ENCODE assay signal across 28 cellular contexts in genomic region chr1:225886159-225887029, GRCh38. TPM values are rescaled to one million over a fixed set of nuclear protein-coding genes. Genes with fewer than 3 reads are reported as not detected.
DNase-seq lines count a peak whose midpoint lies in the region; ATAC-seq and TF ChIP-seq lines count a peak whose summit lies in the region.
"Had no signal": no experiment of that assay in that cellular context is flagged by ENCODE, and none has a peak within 500 bp of the region (broad histone marks: within the 10 kb centered on the region; RNA-seq: fewer than 3 reads in every experiment).

No MANE protein-coding gene starts in this region.

- no peak overlapping the region for H3K4me3 ChIP-seq in right lobe of liver
- H3K4me3 ChIP-seq: esophagus muscularis mucosa, gastrocnemius medialis, stomach had no signal

- peaks cover 27% of the 10 kb centered on the region for H3K4me1 Mint-ChIP-seq in activated naive CD4-positive, alpha-beta T cell treated with anti-CD3 and anti-CD28 coated beads, Interleukin-2, amount 50 U/mL, for 24 hours
- H3K4me1 Mint-ChIP-seq in stimulated activated naive B cell treated with anti-CD40 and anti-IgM and Interleukin-4, amounts not matched to agents 10 μg/mL and 1 μg/mL and 100 μg/mL, for 72 hours, result peaks cover 10 to 30% of the 10 kb centered on the region in 2 donors

- peak overlapping the region; percentile 55 for H3K27ac Mint-ChIP-seq in activated naive CD4-positive, alpha-beta T cell treated with anti-CD3 and anti-CD28 coated beads, Interleukin-2, amount 50 U/mL, for 24 hours
- H3K27ac Mint-ChIP-seq in stimulated activated naive B cell treated with anti-CD40 and anti-IgM and Interleukin-4, amounts not matched to agents 10 μg/mL and 1 μg/mL and 100 μg/mL, for 72 hours, result peak overlapping the region; percentile 5
- H3K27ac Mint-ChIP-seq: activated CD4-positive, alpha-beta T cell treated with anti-CD3 and anti-CD28 coated beads, Interleukin-2, amount 10 ng/mL, durations not matched to agents 24 days and 14 days; activated CD8-positive, alpha-beta memory T cell treated with anti-CD3 and anti-CD28 coated beads, Interleukin-2, amount 10 ng/mL, durations not matched to agents 7 days and 5 days; activated naive CD4-positive, alpha-beta T cell treated with anti-CD3 and anti-CD28 coated beads, Interleukin-2, amount 50 U/mL, for 72 hours; activated T-helper 1 cell treated with anti-CD3 and anti-CD28 coated beads, Interleukin-12 subunit alpha, Interleukin-12 subunit beta, Interleukin-2, Interleukin-4 antibody, amounts not matched to agents 30 ng/mL and 10 ng/mL and 1 ng/mL, durations not matched to agents 14 hours and 24 hours and 36 hours had no signal

- intact Hi-C loops in right lobe of liver (cut with DNase I), result no loop called here

- no peaks in the 10 kb centered on the region for H3K36me3 Mint-ChIP-seq in activated naive CD4-positive, alpha-beta T cell treated with anti-CD3 and anti-CD28 coated beads, Interleukin-2, amount 50 U/mL, for 24 hours
- H3K36me3 Mint-ChIP-seq in stimulated activated naive B cell treated with anti-CD40 and anti-IgM and Interleukin-4, amounts not matched to agents 10 μg/mL and 1 μg/mL and 100 μg/mL, for 72 hours, result no peaks in the 10 kb centered on the region
- H3K36me3 Mint-ChIP-seq: activated CD8-positive, alpha-beta memory T cell treated with anti-CD3 and anti-CD28 coated beads, Interleukin-2, amount 10 ng/mL, durations not matched to agents 7 days and 5 days; activated naive CD4-positive, alpha-beta T cell treated with anti-CD3 and anti-CD28 coated beads, Interleukin-2, amount 50 U/mL, for 72 hours had no signal

- no peaks in the 10 kb centered on the region for H3K27me3 Mint-ChIP-seq in activated naive CD4-positive, alpha-beta T cell treated with anti-CD3 and anti-CD28 coated beads, Interleukin-2, amount 50 U/mL, for 24 hours
- H3K27me3 Mint-ChIP-seq in stimulated activated naive B cell treated with anti-CD40 and anti-IgM and Interleukin-4, amounts not matched to agents 10 μg/mL and 1 μg/mL and 100 μg/mL, for 72 hours, result peaks cover 0 to 18% of the 10 kb centered on the region in 2 donors

- TF ChIP-seq POLR2A in right lobe of liver (IDR thresholded peaks at IDR 0.05), result no peak

- DNase-seq in activated naive CD4-positive, alpha-beta T cell treated with Interleukin-2 at 50 U/mL for 16 hours, result no peak
- DNase-seq in RPMI7951 (ENCODE audit: low read depth) (peak; percentile 22), right lobe of liver (peak in 1 of 3 donors; percentile 38), NCI-H446 treated with DMSO at 0.1 percent for 48 hours (lab: John Stamatoyannopoulos, UW) (no peak)
- no peak for DNase-seq in stimulated activated naive B cell treated with anti-CD40 and anti-IgM and Interleukin-4, amounts not matched to agents 10 μg/mL and 1 μg/mL and 100 μg/mL, for 72 hours
- DNase-seq: 8988T; activated CD4-positive, alpha-beta T cell treated with anti-CD3 and anti-CD28 coated beads, Interleukin-2, amount 10 ng/mL, durations not matched to agents 24 days and 14 days; activated CD8-positive, alpha-beta memory T cell treated with anti-CD3 and anti-CD28 coated beads, Interleukin-2, amount 10 ng/mL, durations not matched to agents 7 days and 5 days; DND-41; gastrocnemius medialis; islet precursor cell; Kasumi-1; NCI-H1105; NCI-H2029 treated with DMSO at 0.1 percent for 48 hours; NCI-H524; right cardiac atrium; SK-N-SH; stomach; trophoblast cell had no signal

- H3K4me1 ChIP-seq in right lobe of liver, result peaks cover 0 to 65% (median 24%) of the 10 kb centered on the region in 4 donors

- H3K27me3 ChIP-seq in right lobe of liver, result no peaks in the 10 kb centered on the region
- H3K27me3 ChIP-seq: gastrocnemius medialis, stomach had no signal

- TF ChIP-seq CTCF in right lobe of liver (IDR thresholded peaks at IDR 0.05), result no peak

- H3K9me3 Mint-ChIP-seq in activated naive CD4-positive, alpha-beta T cell treated with anti-CD3 and anti-CD28 coated beads, Interleukin-2, amount 50 U/mL, for 24 hours, result no peaks in the 10 kb centered on the region
- H3K9me3 Mint-ChIP-seq in stimulated activated naive B cell treated with anti-CD40 and anti-IgM and Interleukin-4, amounts not matched to agents 10 μg/mL and 1 μg/mL and 100 μg/mL, for 72 hours, result no peaks in the 10 kb centered on the region
- H3K9me3 Mint-ChIP-seq: activated CD4-positive, alpha-beta T cell treated with anti-CD3 and anti-CD28 coated beads, Interleukin-2, amount 10 ng/mL, durations not matched to agents 24 days and 14 days; activated naive CD4-positive, alpha-beta T cell treated with anti-CD3 and anti-CD28 coated beads, Interleukin-2, amount 50 U/mL, for 72 hours; activated T-helper 1 cell treated with anti-CD3 and anti-CD28 coated beads, Interleukin-12 subunit alpha, Interleukin-12 subunit beta, Interleukin-2, Interleukin-4 antibody, amounts not matched to agents 30 ng/mL and 10 ng/mL and 1 ng/mL, durations not matched to agents 14 hours and 24 hours and 36 hours had no signal

- 84% methylated on average over 4 of the region's 19 CpGs for WGBS in right lobe of liver (ENCODE audit: insufficient coverage, low coverage, low lambda C conversion rate, missing lambda C conversion rate)

- H3K4me3 Mint-ChIP-seq in activated naive CD4-positive, alpha-beta T cell treated with anti-CD3 and anti-CD28 coated beads, Interleukin-2, amount 50 U/mL, for 24 hours, result no peak overlapping the region
- H3K4me3 Mint-ChIP-seq in stimulated activated naive B cell treated with anti-CD40 and anti-IgM and Interleukin-4, amounts not matched to agents 10 μg/mL and 1 μg/mL and 100 μg/mL, for 72 hours, result no peak overlapping the region
- H3K4me3 Mint-ChIP-seq: activated CD4-positive, alpha-beta T cell treated with anti-CD3 and anti-CD28 coated beads, Interleukin-2, amount 10 ng/mL, durations not matched to agents 24 days and 14 days; activated CD8-positive, alpha-beta memory T cell treated with anti-CD3 and anti-CD28 coated beads, Interleukin-2, amount 10 ng/mL, durations not matched to agents 7 days and 5 days; activated T-helper 1 cell treated with anti-CD3 and anti-CD28 coated beads, Interleukin-12 subunit alpha, Interleukin-12 subunit beta, Interleukin-2, Interleukin-4 antibody, amounts not matched to agents 30 ng/mL and 10 ng/mL and 1 ng/mL, durations not matched to agents 14 hours and 24 hours and 36 hours had no signal

- peak overlapping the region; percentile 38 to 67 (median 41) for H3K27ac ChIP-seq in right lobe of liver
- H3K27ac ChIP-seq: esophagus muscularis mucosa, gastrocnemius medialis, stomach had no signal

- no peaks in the 10 kb centered on the region for H3K9me3 ChIP-seq in right lobe of liver
- H3K9me3 ChIP-seq: esophagus muscularis mucosa, gastrocnemius medialis, SK-N-SH, stomach had no signal

- ATAC-seq in right lobe of liver (peak; percentile 26 to 50 (median 47)), GM21717 (IDR thresholded peaks at IDR 0.05; ENCODE audit: unreplicated experiment) (no peak), GM18498 (IDR thresholded peaks at IDR 0.05; ENCODE audit: unreplicated experiment) (no peak)
- no peak for ATAC-seq in stimulated activated naive B cell treated with anti-CD40 and anti-IgM and Interleukin-4, amounts not matched to agents 10 μg/mL and 1 μg/mL and 100 μg/mL, for 72 hours (replicated peaks)
- ATAC-seq: activated CD8-positive, alpha-beta memory T cell treated with anti-CD3 and anti-CD28 coated beads, Interleukin-2, amount 10 ng/mL, durations not matched to agents 7 days and 5 days; activated naive CD4-positive, alpha-beta T cell treated with anti-CD3 and anti-CD28 coated beads, Interleukin-2, amount 50 U/mL, for 72 hours; gastrocnemius medialis; right cardiac atrium had no signal

- no peaks in the 10 kb centered on the region for H3K36me3 ChIP-seq in right lobe of liver
- H3K36me3 ChIP-seq: esophagus muscularis mucosa, gastrocnemius medialis, stomach had no signal

RNA-seq across cellular contexts. Expression of gene LEFTY1, which starts 2.6 kb away (rescaled TPM):
- total RNA-seq in RPMI7951 (2014; rRNA removed; shearing (Covaris generic)), result not detected in 2 replicates
- 1 to 10 TPM in 1 of 6 experiments, under 1 TPM in 3, not detected in 2; 0.29 to 1.1 (median 0.54) TPM for total RNA-seq in right lobe of liver
- total RNA-seq: activated CD4-positive, alpha-beta T cell treated with anti-CD3 and anti-CD28 coated beads, Interleukin-2, amount 10 ng/mL, durations not matched to agents 24 days and 14 days; activated CD8-positive, alpha-beta memory T cell treated with anti-CD3 and anti-CD28 coated beads, Interleukin-2, amount 10 ng/mL, durations not matched to agents 7 days and 5 days; activated T-helper 1 cell treated with anti-CD3 and anti-CD28 coated beads, Interleukin-12 subunit alpha, Interleukin-12 subunit beta, Interleukin-2, Interleukin-4 antibody, amounts not matched to agents 30 ng/mL and 10 ng/mL and 1 ng/mL, durations not matched to agents 14 hours and 24 hours and 36 hours; cerebellum; lung microvascular endothelial cell; T-helper 2 cell treated with Interferon-gamma antibody and Interleukin-4, amounts not matched to agents 100 ng/mL and 5 ng/mL, for 36 hours had no signal

RNA-seq across cellular contexts. Expression of gene TMEM63A, which starts 4.2 kb away (rescaled TPM):
- total RNA-seq in RPMI7951 (2014; rRNA removed; shearing (Covaris generic)), result 7.6 and 8.2 TPM in 2 replicates
- total RNA-seq in right lobe of liver, result 10 to 100 TPM; 32.1 to 81.5 (median 44.9) TPM

RNA-seq across cellular contexts. Expression of gene PYCR2, which starts 37.7 kb away (rescaled TPM):
- total RNA-seq in RPMI7951 (2014; rRNA removed; shearing (Covaris generic)), result 31.2 and 38.9 TPM in 2 replicates
- total RNA-seq in right lobe of liver, result 10 to 100 TPM; 20.0 to 42.6 (median 24.9) TPM

RNA-seq across cellular contexts. Expression of gene LEFTY2, which starts 54.6 kb away (rescaled TPM):
- total RNA-seq in RPMI7951 (2014; rRNA removed; shearing (Covaris generic)), result not detected in 2 replicates
- under 1 TPM in 1 of 6 experiments, not detected in 5; 0.31 TPM for total RNA-seq in right lobe of liver
- total RNA-seq: activated CD4-positive, alpha-beta T cell treated with anti-CD3 and anti-CD28 coated beads, Interleukin-2, amount 10 ng/mL, durations not matched to agents 24 days and 14 days; activated CD8-positive, alpha-beta memory T cell treated with anti-CD3 and anti-CD28 coated beads, Interleukin-2, amount 10 ng/mL, durations not matched to agents 7 days and 5 days; activated naive CD4-positive, alpha-beta T cell treated with anti-CD3 and anti-CD28 coated beads, Interleukin-2, amount 50 U/mL, for 72 hours; activated T-helper 1 cell treated with anti-CD3 and anti-CD28 coated beads, Interleukin-12 subunit alpha, Interleukin-12 subunit beta, Interleukin-2, Interleukin-4 antibody, amounts not matched to agents 30 ng/mL and 10 ng/mL and 1 ng/mL, durations not matched to agents 14 hours and 24 hours and 36 hours; lung microvascular endothelial cell; T-helper 2 cell treated with Interferon-gamma antibody and Interleukin-4, amounts not matched to agents 100 ng/mL and 5 ng/mL, for 36 hours had no signal

Comparison
In these comparisons a context has a peak if more than half of its experiments do, and no peak if none do; other contexts are left out.
1. ATAC-seq: peak in right lobe of liver (4 of 4); none in stimulated activated naive B cell treated with anti-CD40 and anti-IgM and Interleukin-4, amounts not matched to agents 10 μg/mL and 1 μg/mL and 100 μg/mL, for 72 hours (0 of 2), GM21717 (single experiment) and GM18498 (single experiment).